In the genomic region with DNA sequence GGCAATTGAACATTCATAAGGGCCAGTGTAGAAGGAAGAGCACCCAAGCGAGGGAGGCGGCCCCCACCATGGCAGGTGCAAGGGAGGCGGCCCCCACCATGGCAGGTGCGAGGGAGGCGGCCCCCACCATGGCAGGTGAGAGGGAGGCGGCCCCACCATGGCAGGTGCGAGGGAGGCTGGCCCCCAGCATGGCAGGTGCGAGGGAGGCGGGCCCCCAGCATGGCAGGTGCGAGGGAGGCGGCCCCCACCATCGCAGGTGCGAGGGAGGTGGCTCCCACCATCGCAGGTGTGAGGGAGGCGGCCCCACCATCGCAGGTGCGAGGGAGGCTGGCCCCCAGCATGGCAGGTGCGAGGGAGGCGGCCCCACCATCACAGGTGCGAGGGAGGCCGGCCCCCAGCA, we compare ENCODE assay signal across 22 cellular contexts. TPM values are rescaled to one million over a fixed set of nuclear protein-coding genes. Genes with fewer than 3 reads are reported as not detected.
A peak's percentile ranks its signal among the peaks of the same experiment; 100 is the strongest.
DNase-seq lines count a peak whose midpoint lies in the region; ATAC-seq and TF ChIP-seq lines count a peak whose summit lies in the region.
"Had no signal": no experiment of that assay in that cellular context is flagged by ENCODE, and none has a peak within 500 bp of the region (broad histone marks: within the 10 kb centered on the region; RNA-seq: fewer than 3 reads in every experiment).

No MANE protein-coding gene starts in this region.

- no peaks in the 10 kb centered on the region for H3K4me1 ChIP-seq in left ventricle myocardium inferior
- no peaks in the 10 kb centered on the region for H3K4me1 ChIP-seq in endodermal cell (ENCODE audit: control insufficient read depth, insufficient read depth, low read length)
- no peaks in the 10 kb centered on the region for H3K4me1 ChIP-seq in uterus
- H3K4me1 ChIP-seq: SJSA1 had no signal

- H3K4me3 ChIP-seq in left ventricle myocardium inferior (no peak overlapping the region), endodermal cell (ENCODE audit: low read length) (no peak overlapping the region), uterus (no peak overlapping the region)
- H3K4me3 ChIP-seq: SJSA1 had no signal

- H3K27me3 ChIP-seq in left ventricle myocardium inferior (ENCODE audit: low read depth), result peaks cover 19% of the 10 kb centered on the region
- no peaks in the 10 kb centered on the region for H3K27me3 ChIP-seq in endodermal cell (ENCODE audit: control insufficient read depth, insufficient read depth, low read length, poor library complexity, severe bottlenecking)
- H3K27me3 ChIP-seq in uterus, result no peaks in the 10 kb centered on the region
- H3K27me3 ChIP-seq: SJSA1 had no signal

- H3K36me3 Mint-ChIP-seq in endodermal cell (ENCODE audit: low read depth), result no peaks in the 10 kb centered on the region
- H3K36me3 Mint-ChIP-seq in natural killer cell treated with Interleukin-12 subunit alpha and Interleukin-12 subunit beta and Interleukin-15 and Interleukin-18, amount 100 ng/mL, for 72 hours, result no peaks in the 10 kb centered on the region

- no peaks in the 10 kb centered on the region for H3K9me3 ChIP-seq in left ventricle myocardium inferior (replicated peaks)
- H3K9me3 ChIP-seq in endodermal cell (ENCODE audit: control insufficient read depth, low read length), result no peaks in the 10 kb centered on the region
- no peaks in the 10 kb centered on the region for H3K9me3 ChIP-seq in uterus
- H3K9me3 ChIP-seq: SJSA1 had no signal

- H3K27ac Mint-ChIP-seq in endodermal cell, result no peak overlapping the region
- no peak overlapping the region for H3K27ac Mint-ChIP-seq in natural killer cell treated with Interleukin-12 subunit alpha and Interleukin-12 subunit beta and Interleukin-15 and Interleukin-18, amount 100 ng/mL, for 72 hours

- TF ChIP-seq CTCF in left ventricle myocardium inferior (IDR thresholded peaks at IDR 0.05; ENCODE audit: borderline replicate concordance), result no peak
- TF ChIP-seq CTCF in endodermal cell (conservative IDR thresholded peaks at IDR 0.05), result no peak
- TF ChIP-seq CTCF in uterus (IDR thresholded peaks at IDR 0.05), result no peak

- H3K4me3 Mint-ChIP-seq in endodermal cell, result no peak overlapping the region
- H3K4me3 Mint-ChIP-seq in natural killer cell treated with Interleukin-12 subunit alpha and Interleukin-12 subunit beta and Interleukin-15 and Interleukin-18, amount 100 ng/mL, for 72 hours, result no peak overlapping the region

- no peaks in the 10 kb centered on the region for H3K27me3 Mint-ChIP-seq in endodermal cell (ENCODE audit: insufficient read depth)
- peaks cover 15 to 26% of the 10 kb centered on the region in 2 donors for H3K27me3 Mint-ChIP-seq in natural killer cell treated with Interleukin-12 subunit alpha and Interleukin-12 subunit beta and Interleukin-15 and Interleukin-18, amount 100 ng/mL, for 72 hours

- peak; percentile 25 for DNase-seq in Right ventricle myocardium inferior (ENCODE audit: missing footprints)
- DNase-seq in left ventricle myocardium inferior, result no peak
- peak; percentile 16 for DNase-seq in endodermal cell
- peak; percentile 50 for DNase-seq in natural killer cell treated with Interleukin-12 subunit alpha and Interleukin-12 subunit beta and Interleukin-15 and Interleukin-18, amount 100 ng/mL, for 72 hours (ENCODE audit: low spot score)
- peak; percentile 1 to 5 for DNase-seq in uterus
- DNase-seq in AG08395 (ENCODE audit: low spot score), result no peak
- no peak for DNase-seq in amygdala (lab: John Stamatoyannopoulos, UW)
- DNase-seq: 8988T; AML-193; C1 segment of cervical spinal cord; GDM1; GOT3; KG1; NCI-H1092 treated with DMSO at 0.1 percent for 48 hours; NCI-H1436 treated with DMSO at 0.1 percent for 48 hours; NCI-H1930; NCI-H2227 treated with DMSO at 0.1 percent for 48 hours; NCI-H510A treated with DMSO at 0.1 percent for 48 hours; NCI-H774; NK-92 treated with Interleukin-12 subunit alpha and Interleukin-12 subunit beta, amount 100 ng/mL, for 24 hours had no signal

- intact Hi-C loops in Right ventricle myocardium inferior (cut with DNase I), result no loop called here
- intact Hi-C loops in left ventricle myocardium inferior (cut with micrococcal nuclease), result no loop called here
- intact Hi-C loops in uterus (cut with DNase I; ENCODE audit: low total_unique reads), result no loop called here

- no peaks in the 10 kb centered on the region for H3K4me1 Mint-ChIP-seq in endodermal cell
- H3K4me1 Mint-ChIP-seq in natural killer cell treated with Interleukin-12 subunit alpha and Interleukin-12 subunit beta and Interleukin-15 and Interleukin-18, amount 100 ng/mL, for 72 hours (ENCODE audit: low read depth in 2 of 2), result no peaks in the 10 kb centered on the region

- no peak for TF ChIP-seq POLR2A in uterus (IDR thresholded peaks at IDR 0.05)

- no peaks in the 10 kb centered on the region for H3K9me3 Mint-ChIP-seq in endodermal cell
- H3K9me3 Mint-ChIP-seq in natural killer cell treated with Interleukin-12 subunit alpha and Interleukin-12 subunit beta and Interleukin-15 and Interleukin-18, amount 100 ng/mL, for 72 hours, result no peaks in the 10 kb centered on the region

- 77 to 84% methylated on average over 9 to 21 of the region's 21 CpGs for WGBS in endodermal cell (ENCODE audit: insufficient coverage in 1 of 2, insufficient read length in 1 of 2), 2 experiments

- H3K9ac ChIP-seq in endodermal cell (ENCODE audit: extremely low read depth, low read length, poor library complexity, severe bottlenecking), result no peak overlapping the region

- H3K36me3 ChIP-seq in left ventricle myocardium inferior (no peaks in the 10 kb centered on the region), endodermal cell (ENCODE audit: control insufficient read depth, insufficient read depth, low read length) (no peaks in the 10 kb centered on the region), uterus (no peaks in the 10 kb centered on the region)
- H3K36me3 ChIP-seq: SJSA1 had no signal

- H3K27ac ChIP-seq in left ventricle myocardium inferior (replicated peaks), result no peak overlapping the region
- H3K27ac ChIP-seq in endodermal cell (ENCODE audit: low read depth, low read length), result no peak overlapping the region
- H3K27ac ChIP-seq in uterus, result no peak overlapping the region
- H3K27ac ChIP-seq: SJSA1 had no signal

- no peak for ATAC-seq in Right ventricle myocardium inferior
- ATAC-seq in natural killer cell treated with Interleukin-12 subunit alpha and Interleukin-12 subunit beta and Interleukin-15 and Interleukin-18, amount 100 ng/mL, for 72 hours, result no peak
- ATAC-seq: HCT116 had no signal

RNA-seq across cellular contexts. Expression of a gene that starts 24.7 kb away (rescaled TPM):
- 182 TPM for total RNA-seq in Right ventricle myocardium inferior
- total RNA-seq in left ventricle myocardium inferior, result 187 TPM
- total RNA-seq in endodermal cell, result 10 to 100 TPM; 37.8 to 69.7 TPM
- polyA plus RNA-seq in endodermal cell (2013, experiment 1 of 2), result 55.9 TPM
- 56.9 TPM for polyA plus RNA-seq in endodermal cell (2013, experiment 2 of 2)
- total RNA-seq in natural killer cell treated with Interleukin-12 subunit alpha and Interleukin-12 subunit beta and Interleukin-15 and Interleukin-18, amount 100 ng/mL, for 72 hours, result 1 to 10 TPM; 1.2 to 1.8 TPM
- total RNA-seq in uterus, result 10 to 100 TPM in 3 of 4 donors, under 1 TPM in 1; 0.88 to 62.2 (median 43.4) TPM

Comparison
In these comparisons a context has a peak if more than half of its experiments do, and no peak if none do; other contexts are left out.
1. DNase-seq: peak in Right ventricle myocardium inferior (single experiment), endodermal cell (single experiment), natural killer cell treated with Interleukin-12 subunit alpha and Interleukin-12 subunit beta and Interleukin-15 and Interleukin-18, amount 100 ng/mL, for 72 hours (single experiment) and uterus (2 of 2); none in left ventricle myocardium inferior (single experiment), AG08395 (single experiment) and amygdala (0 of 56).